ENCODE assay signal across 8 cellular contexts in genomic region chr7:55365103-55365679, GRCh38. TPM values are rescaled to one million over a fixed set of nuclear protein-coding genes. Genes with fewer than 3 reads are reported as not detected.
A peak's percentile ranks its signal among the peaks of the same experiment; 100 is the strongest.
DNase-seq lines count a peak whose midpoint lies in the region; ATAC-seq, FAIRE-seq and TF ChIP-seq lines count a peak whose summit lies in the region.

LANCL2 (plus strand) TSS chr7:55365337; CDS start chr7:55366026, 689 bp downstream.

- H3K36me3 ChIP-seq in PC-3 (ENCODE audit: low read depth, low read length) (no peaks in the 10 kb centered on the region), GM12878 (ENCODE audit: control insufficient read depth in 2 of 2, insufficient read depth in 2 of 2, low read length in 1 of 2) (no peaks in the 10 kb centered on the region), iPS-18a (ENCODE audit: control insufficient read depth, low read depth, low read length) (no peaks in the 10 kb centered on the region), skeletal muscle satellite cell (ENCODE audit: insufficient read depth, low read length) (no peaks in the 10 kb centered on the region)

- no peak for TF ChIP-seq RAD21 in GM12878 (IDR thresholded peaks at IDR 0.05; ENCODE audit: insufficient read depth, low read depth, low read length)

- H3K4me3 ChIP-seq in PC-3 (ENCODE audit: low read length) (peak within 1 kb of the TSS; percentile 98), GM12878 (peak within 1 kb of the TSS; percentile 99), iPS-18a (ENCODE audit: low read length) (peak within 1 kb of the TSS; percentile 96), skeletal muscle satellite cell (ENCODE audit: low read length) (peak within 1 kb of the TSS; percentile 88)

- TF ChIP-seq CTCF in PC-3 (conservative IDR thresholded peaks at IDR 0.05; ENCODE audit: low read depth, low read length) (no peak), GM12878 (IDR thresholded peaks at IDR 0.05 in 2 of 3, conservative IDR thresholded peaks at IDR 0.05 in 1 of 3; ENCODE audit: control insufficient read depth in 2 of 3, extremely low read depth in 1 of 3, insufficient read depth in 1 of 3, low read depth in 3 of 3, low read length in 3 of 3) (no peak)

- no peaks in the 10 kb centered on the region for H3K27me3 ChIP-seq in PC-3 (ENCODE audit: low read length)
- no peaks in the 10 kb centered on the region for H3K27me3 ChIP-seq in GM12878 (replicated peaks in 1 of 2; ENCODE audit: control insufficient read depth in 2 of 2, insufficient read depth in 2 of 2, low read length in 1 of 2)
- H3K27me3 ChIP-seq in iPS-18a (ENCODE audit: control insufficient read depth, insufficient read depth, low read length) = no peaks in the 10 kb centered on the region
- no peaks in the 10 kb centered on the region for H3K27me3 ChIP-seq in skeletal muscle satellite cell (ENCODE audit: control insufficient read depth, insufficient read depth, low read length)

- FAIRE-seq in GM12878 (lab: Jason Lieb, UNC) (peak; percentile 86), GM12891 (lab: Jason Lieb, UNC) (no peak)

- no peak for TF ChIP-seq EP300 in GM12878 (IDR thresholded peaks at IDR 0.05; ENCODE audit: borderline replicate concordance in 1 of 2, control insufficient read depth in 1 of 2, low read depth in 2 of 2, low read length in 2 of 2)

- peak within 1 kb of the TSS; percentile 99 for H3K9ac ChIP-seq in PC-3 (ENCODE audit: low read length)
- H3K9ac ChIP-seq in GM12878 (ENCODE audit: control insufficient read depth, insufficient read depth, low read length) = peak within 1 kb of the TSS; percentile 85
- H3K9ac ChIP-seq in iPS-18a (ENCODE audit: low read length) = peak within 1 kb of the TSS; percentile 97
- peak within 1 kb of the TSS; percentile 99 for H3K9ac ChIP-seq in skeletal muscle satellite cell (ENCODE audit: low read depth, low read length)

- CTCF ChIA-PET in PC-3 (lab: Charles Lee) (interaction anchor here (1.5 kb wide), 1 partner anchor 50 kb away, joined by 4 read pairs; no protein-coding TSS in a partner anchor), GM12878 (lab: Yijun Ruan, JAX) (interaction anchor here (1.2 to 2.4 kb wide), 6 partner anchors 50 to 84 kb away, joined by 3 to 15 read pairs (median 4); no protein-coding TSS in a partner anchor)

- H2AFZ ChIP-seq in PC-3 (ENCODE audit: low read length) (peak within 1 kb of the TSS; percentile 87), GM12878 (ENCODE audit: control insufficient read depth, low read depth, low read length) (peak within 1 kb of the TSS; percentile 80)

- SMC1A ChIA-PET in GM12878 (lab: Charles Lee; ENCODE audit: uncharacterized antibody, unreplicated experiment) = interaction anchor here (0.9 to 1.9 kb wide), 3 partner anchors 10 to 56 kb away, joined by 4 to 12 read pairs (median 5); no protein-coding TSS in a partner anchor

- peak; percentile 40 for ATAC-seq in GM19455 (IDR thresholded peaks at IDR 0.05; ENCODE audit: unreplicated experiment)
- ATAC-seq in HG03469 (IDR thresholded peaks at IDR 0.05; ENCODE audit: unreplicated experiment) = peak; percentile 22
- ATAC-seq in PC-3 = peak; percentile 38
- ATAC-seq in GM12878 = peak; percentile 47

- 3% methylated on average over 21 of the region's 32 CpGs for WGBS in GM12878 (ENCODE audit: insufficient coverage, insufficient replicate concordance, low lambda C conversion rate, missing lambda C conversion rate)

- H3K79me2 ChIP-seq in PC-3 (ENCODE audit: low read length) (peaks cover 27% of the 10 kb centered on the region), GM12878 (ENCODE audit: control insufficient read depth, insufficient read depth, low read length) (peaks cover 24% of the 10 kb centered on the region)

- intact Hi-C loops in PC-3 (cut with micrococcal nuclease) (loop anchor here (2.0 to 5.0 kb wide), 4 partner anchors 16 to 598 kb away; no protein-coding TSS in a partner anchor), GM12878 (cut with micrococcal nuclease; ENCODE audit: unreplicated experiment) (loop anchor here (1.0 kb wide), 2 partner anchors 56 to 169 kb away; no protein-coding TSS in a partner anchor)

- no peaks in the 10 kb centered on the region for H3F3A ChIP-seq in PC-3 (ENCODE audit: low read length, unreplicated experiment)

- DNase-seq in COLO668 (lab: John Stamatoyannopoulos, UW; ENCODE audit: unreplicated experiment) = peak; percentile 87
- DNase-seq in PC-3 = peak; percentile 40
- no peak for DNase-seq in GM12878 (ENCODE audit: low read depth, low spot score)
- DNase-seq in GM12891 (ENCODE audit: insufficient read length, low spot score) = no peak

- H3K9me3 ChIP-seq in PC-3 (ENCODE audit: low read length) (no peaks in the 10 kb centered on the region), GM12878 (replicated peaks; ENCODE audit: control insufficient read depth, insufficient read depth, low read length) (no peaks in the 10 kb centered on the region), iPS-18a (ENCODE audit: control insufficient read depth, low read depth, low read length) (no peaks in the 10 kb centered on the region), skeletal muscle satellite cell (replicated peaks; ENCODE audit: low read length) (no peaks in the 10 kb centered on the region)

- TF ChIP-seq POLR2A in GM12878 (IDR thresholded peaks at IDR 0.05; ENCODE audit: low read depth, low read length) = no peak
- no peak for TF ChIP-seq POLR2A in GM12891 (IDR thresholded peaks at IDR 0.05; ENCODE audit: low read depth, low read length)

- H3K4me2 ChIP-seq in PC-3 (ENCODE audit: low read length) = peak within 1 kb of the TSS; percentile 87
- H3K4me2 ChIP-seq in GM12878 (ENCODE audit: control insufficient read depth, insufficient read depth) = peak within 1 kb of the TSS; percentile 74
- peak within 1 kb of the TSS; percentile 81 for H3K4me2 ChIP-seq in skeletal muscle satellite cell (ENCODE audit: low read length)

- in situ Hi-C loops in GM12878 (cut with MboI) = no loop called here

- POLR2A ChIA-PET in PC-3 (lab: Charles Lee; ENCODE audit: unreplicated experiment) (interaction anchor here (0.6 to 0.9 kb wide), 3 partner anchors 40 to 613 kb away, joined by 3 read pairs; partner anchors contain the start of gene SEC61G), GM12878 (lab: Charles Lee) (interaction anchor here (0.9 to 1.5 kb wide), 5 partner anchors 11 to 741 kb away, joined by 3 to 8 read pairs (median 4); partner anchors contain the start of genes CHCHD2 and SEC61G)

- peaks cover 17% of the 10 kb centered on the region; the same call in 1 of the 2 replicates for H3K4me1 ChIP-seq in PC-3 (ENCODE audit: insufficient read depth, low read length)
- H3K4me1 ChIP-seq in GM12878 (ENCODE audit: control insufficient read depth, insufficient read depth, low read length) = peaks cover 9% of the 10 kb centered on the region
- H3K4me1 ChIP-seq in iPS-18a (ENCODE audit: control insufficient read depth, low read depth, low read length) = peaks cover 13% of the 10 kb centered on the region
- peaks cover 22% of the 10 kb centered on the region for H3K4me1 ChIP-seq in skeletal muscle satellite cell (ENCODE audit: control insufficient read depth, insufficient read depth, low read length)

- RAD21 ChIA-PET in GM12878 (lab: Charles Lee; ENCODE audit: unreplicated experiment) = interaction anchor here (0.8 to 2.9 kb wide), 8 partner anchors 50 to 606 kb away, joined by 3 to 33 read pairs (median 6); partner anchors contain the start of gene SEC61G

- BruUV-seq in PC-3 (replicated peaks; lab: Mats Ljungman, UMichigan) (no TSS peak), GM12878 (replicated peaks; lab: Mats Ljungman, UMichigan) (no TSS peak)

- H3K27ac ChIP-seq in PC-3 (ENCODE audit: low read length) = peak within 1 kb of the TSS; percentile 92
- peak within 1 kb of the TSS; percentile 91 for H3K27ac ChIP-seq in GM12878 (ENCODE audit: control insufficient read depth, insufficient read depth)
- H3K27ac ChIP-seq in iPS-18a (ENCODE audit: low read length) = peak within 1 kb of the TSS; percentile 81

- H4K20me1 ChIP-seq in PC-3 (ENCODE audit: low read length) = no peaks in the 10 kb centered on the region
- H4K20me1 ChIP-seq in GM12878 (ENCODE audit: control insufficient read depth, insufficient read depth) = no peaks in the 10 kb centered on the region

- H3K9me2 ChIP-seq in PC-3 (replicated peaks; ENCODE audit: low read length) = no peaks in the 10 kb centered on the region

TF ChIP-seq in GM12891, 5 proteins besides CTCF, POLR2A, EP300 and RAD21:
- TF ChIP-seq POLR2AphosphoS5 (IDR thresholded peaks at IDR 0.05; ENCODE audit: low read depth, low read length) = no peak
- TF ChIP-seq TAF1 (IDR thresholded peaks at IDR 0.05; ENCODE audit: low read depth, low read length) = no peak

RNA-seq across cellular contexts. Expression of gene LANCL2, which starts in this region (rescaled TPM):
- total RNA-seq in PC-3 (2014; rRNA removed) (12.7 and 24.6 TPM in 2 replicates), GM12878 (2014; rRNA removed) (12.9 and 14.3 TPM in 2 replicates), GM12878 (2014; rRNA removed; fragmentation: Illumina TruSeq; extraction: Trizol) (12.3 and 15.3 TPM in 2 replicates), GM12878 (2021) (16.1 and 17.4 TPM in 2 replicates)
- 4.4 and 4.8 TPM in 2 replicates for total RNA-seq in GM12878 (2013; cell fraction: nucleolus; rRNA removed)
- polyA plus RNA-seq in GM12878 (2011; ENCODE audit: low read depth) = 6.3 TPM
- polyA plus RNA-seq in GM12878 (2011; rRNA removed) (17.2 and 28.6 TPM in 2 replicates), GM12878 (2014; fragmentation: Illumina TruSeq; extraction: Trizol) (17.5 and 17.9 TPM in 2 replicates), GM12878 (2014; fragmentation: Nextera tagmentation; extraction: Ambion mirVana) (10 to 100 TPM in 1 of 2 experiments, 1 to 10 TPM in 1; 8.1 to 10.8 TPM), GM12878 (2014; rRNA removed) (12.4 and 15.1 TPM in 2 replicates), GM12878 (2016; fragmentation: Nextera tagmentation; extraction: Ambion mirVana) (10 to 100 TPM; 26.1 to 26.6 TPM)
- polyA plus RNA-seq in GM12878 (2011; cell fraction: cytosol; rRNA removed) = 30.8 and 39.7 TPM in 2 replicates
- polyA plus RNA-seq in GM12878 (2011; cell fraction: nucleus; rRNA removed) = 16.7 and 28.4 TPM in 2 replicates
- polyA plus RNA-seq in GM12878 (2012) = 6.6 and 10.1 TPM in 2 replicates
- polyA minus RNA-seq in GM12878 (2011; rRNA and poly(A)+ RNA removed) = 38.3 and 39.6 TPM in 2 replicates
- polyA minus RNA-seq in GM12878 (2011; cell fraction: cytosol; rRNA and poly(A)+ RNA removed) = 6.9 and 8.4 TPM in 2 replicates
- polyA minus RNA-seq in GM12878 (2011; cell fraction: nucleus; rRNA and poly(A)+ RNA removed) = 4.1 and 9.7 TPM in 2 replicates
- total RNA-seq in skeletal muscle satellite cell (2012; rRNA removed) = 10.4 and 17.9 TPM in 2 replicates
- 9.3 TPM for polyA plus RNA-seq in GM12891 (2012; ENCODE audit: low read depth, missing spikeins)

Comparison
In these comparisons a context has a peak if more than half of its experiments do, and no peak if none do; other contexts are left out.
1. DNase-seq: peak in COLO668 (single experiment) and PC-3 (single experiment); none in GM12878 (single experiment) and GM12891 (single experiment).
2. Peak in every context shown above with its lines, with median percentiles within 50 percentile points of each other: ATAC-seq, H3K27ac ChIP-seq, H3K4me2 ChIP-seq, H3K4me3 ChIP-seq and H3K9ac ChIP-seq.